Comparison of ENCODE assay signal across 18 cellular contexts in the genomic region with DNA sequence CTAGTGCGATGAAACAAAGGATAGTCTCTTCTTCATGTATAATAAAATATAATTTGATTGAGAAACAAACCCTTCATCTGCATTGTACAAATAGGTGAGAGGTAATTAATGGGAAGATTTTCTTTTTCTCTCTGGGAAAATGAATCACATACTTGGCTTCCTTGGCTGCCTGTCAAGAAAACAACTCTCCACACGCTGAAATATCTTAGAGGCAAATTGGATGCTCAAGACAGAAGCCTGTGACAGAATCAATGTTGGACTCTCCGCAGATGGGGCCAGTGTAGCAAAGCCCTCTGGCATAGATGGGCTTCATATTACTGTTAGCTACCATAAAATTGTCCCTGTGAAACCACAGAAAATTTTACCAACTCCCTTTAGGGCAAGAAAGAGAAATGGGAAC.
DNase-seq lines count a peak whose midpoint lies in the region; FAIRE-seq and TF ChIP-seq lines count a peak whose summit lies in the region.
"Had no signal": no experiment of that assay in that cellular context is flagged by ENCODE, and none has a peak within 500 bp of the region (broad histone marks: within the 10 kb centered on the region; RNA-seq: fewer than 3 reads in every experiment).

No MANE protein-coding gene starts in this region.

- H3K36me3 Mint-ChIP-seq in CD14-positive monocyte (no peaks in the 10 kb centered on the region), type B pancreatic cell (no peaks in the 10 kb centered on the region)

- peaks cover under 1% of the 10 kb centered on the region for H3K27me3 ChIP-seq in bronchial epithelial cell (ENCODE audit: control insufficient read depth, insufficient read depth, low read length)
- H3K27me3 ChIP-seq: SJSA1 had no signal

- H3K27ac Mint-ChIP-seq in CD14-positive monocyte (no peak overlapping the region), type B pancreatic cell (no peak overlapping the region)
- H3K27ac Mint-ChIP-seq: B cell had no signal

- TF ChIP-seq CTCF in bronchial epithelial cell (IDR thresholded peaks at IDR 0.05; ENCODE audit: insufficient read depth, low read length, severe bottlenecking), result no peak
- TF ChIP-seq CTCF in fibroblast of pulmonary artery (IDR thresholded peaks at IDR 0.05; ENCODE audit: low read length, missing control alignments), result no peak
- TF ChIP-seq CTCF in CD14-positive monocyte (IDR thresholded peaks at IDR 0.05), result no peak
- no peak for TF ChIP-seq CTCF in type B pancreatic cell (conservative IDR thresholded peaks at IDR 0.05)

- FAIRE-seq in bronchial epithelial cell (lab: Jason Lieb, UNC), result no peak
- FAIRE-seq: A549, RCC 7860 had no signal

- H3K36me3 ChIP-seq in bronchial epithelial cell (ENCODE audit: control insufficient read depth, insufficient read depth, low read length), result no peaks in the 10 kb centered on the region
- H3K36me3 ChIP-seq: SJSA1 had no signal

- no peak overlapping the region for H3K4me3 Mint-ChIP-seq in CD14-positive monocyte
- no peak overlapping the region for H3K4me3 Mint-ChIP-seq in type B pancreatic cell
- H3K4me3 Mint-ChIP-seq: B cell had no signal

- intact Hi-C loops in CD14-positive monocyte (cut with micrococcal nuclease), result no loop called here

- H3K4me3 ChIP-seq in bronchial epithelial cell (ENCODE audit: low read depth, low read length), result no peak overlapping the region
- no peak overlapping the region for H3K4me3 ChIP-seq in fibroblast of pulmonary artery (replicated peaks; ENCODE audit: low read depth, low read length)
- H3K4me3 ChIP-seq: A549, SJSA1 had no signal

- H3K27me3 Mint-ChIP-seq in CD14-positive monocyte (ENCODE audit: low read depth in 3 of 3), result peaks cover 0 to 4% (median 2%) of the 10 kb centered on the region in 3 donors
- no peaks in the 10 kb centered on the region for H3K27me3 Mint-ChIP-seq in type B pancreatic cell
- H3K27me3 Mint-ChIP-seq: B cell had no signal

- peak; percentile 17 for DNase-seq in M059J (ENCODE audit: low read depth)
- DNase-seq in bronchial epithelial cell (ENCODE audit: low read depth), result peak; percentile 18
- peak; percentile 1 for DNase-seq in fibroblast of pulmonary artery (ENCODE audit: low read depth)
- DNase-seq in pons (ENCODE audit: low spot score), result peak; percentile 40
- DNase-seq in activated naive CD4-positive, alpha-beta T cell treated with Interleukin-2 at 50 U/mL for 16 hours, result no peak
- no peak for DNase-seq in CD14-positive monocyte (ENCODE audit: low spot score)
- DNase-seq in type B pancreatic cell (ENCODE audit: extremely low spot score, unreplicated experiment), result no peak
- no peak for DNase-seq in central memory CD4-positive, alpha-beta T cell
- DNase-seq: H7, KBM-7, NCI-H1694 treated with DMSO at 0.1 percent for 48 hours, NCI-H2081 treated with DMSO at 0.1 percent for 48 hours, NCI-H2171 treated with DMSO at 0.1 percent for 48 hours, NCI-H526 had no signal

- H3K9me3 Mint-ChIP-seq in CD14-positive monocyte (peaks cover 0 to 7% (median 1%) of the 10 kb centered on the region in 7 donors), type B pancreatic cell (peaks cover 5% of the 10 kb centered on the region)

- H3K4me1 Mint-ChIP-seq in CD14-positive monocyte (no peaks in the 10 kb centered on the region), type B pancreatic cell (ENCODE audit: unreplicated experiment) (no peaks in the 10 kb centered on the region)
- H3K4me1 Mint-ChIP-seq: B cell had no signal

Comparison
In these comparisons a context has a peak if more than half of its experiments do, and no peak if none do; other contexts are left out.
1. DNase-seq: peak in M059J (single experiment), bronchial epithelial cell (single experiment), fibroblast of pulmonary artery (single experiment) and pons (single experiment); none in activated naive CD4-positive, alpha-beta T cell treated with Interleukin-2 at 50 U/mL for 16 hours (single experiment), CD14-positive monocyte (single experiment), type B pancreatic cell (single experiment) and central memory CD4-positive, alpha-beta T cell (single experiment).